In the genomic region with DNA sequence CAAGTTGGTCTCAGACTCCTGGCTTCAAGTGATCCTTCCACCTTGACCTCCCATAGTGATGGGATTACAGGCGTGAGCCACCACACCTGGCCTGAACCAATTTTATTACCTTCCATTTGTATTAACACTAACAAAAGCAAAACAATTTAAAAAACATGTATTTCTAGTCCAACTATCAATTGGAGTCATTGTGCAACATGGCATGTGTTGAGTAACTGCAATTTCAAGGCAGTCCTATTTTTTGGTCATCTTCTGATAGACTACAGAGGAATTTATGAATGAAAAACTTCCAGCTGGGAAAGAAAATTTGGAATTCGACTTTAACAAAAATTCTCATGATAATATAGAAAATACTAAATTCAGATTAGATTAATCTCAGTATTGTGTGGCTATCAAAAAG, we compare ENCODE assay signal across 25 cellular contexts. TPM values are rescaled to one million over a fixed set of nuclear protein-coding genes. Genes with fewer than 3 reads are reported as not detected.
A peak's percentile ranks its signal among the peaks of the same experiment; 100 is the strongest.
DNase-seq lines count a peak whose midpoint lies in the region; ATAC-seq and TF ChIP-seq lines count a peak whose summit lies in the region.
"Had no signal": no experiment of that assay in that cellular context is flagged by ENCODE, and none has a peak within 500 bp of the region (broad histone marks: within the 10 kb centered on the region; RNA-seq: fewer than 3 reads in every experiment).

No MANE protein-coding gene starts in this region.

- peaks cover 30% of the 10 kb centered on the region for H3K27me3 ChIP-seq in GM23248 (replicated peaks; ENCODE audit: insufficient read depth)
- peaks cover 0 to 3% (median 0%) of the 10 kb centered on the region in 3 donors for H3K27me3 ChIP-seq in psoas muscle (ENCODE audit: insufficient read depth in 3 of 3, low read length in 2 of 3)
- no peaks in the 10 kb centered on the region for H3K27me3 ChIP-seq in body of pancreas
- H3K27me3 ChIP-seq: BE2C had no signal

- 8 to 11% methylated on average over 2 of the region's 2 CpGs for WGBS in GM23248 (ENCODE audit: low coverage in 1 of 2, low lambda C conversion rate in 2 of 2, missing lambda C conversion rate in 2 of 2), 2 experiments
- WGBS in psoas muscle, 3 donors: 78 to 86% (median 86%) methylated on average over 2 of the region's 2 CpGs
- WGBS in body of pancreas, 2 donors: 61 to 67% methylated on average over 2 of the region's 2 CpGs

- no peaks in the 10 kb centered on the region for H3K36me3 ChIP-seq in GM23248 (ENCODE audit: low read depth)
- no peaks in the 10 kb centered on the region for H3K36me3 ChIP-seq in psoas muscle (ENCODE audit: insufficient read depth in 1 of 2, low read depth in 1 of 2)
- no peaks in the 10 kb centered on the region for H3K36me3 ChIP-seq in body of pancreas (replicated peaks in 1 of 2; ENCODE audit: insufficient read depth in 1 of 2, low read depth in 2 of 2)
- H3K36me3 ChIP-seq: BE2C had no signal

- peaks cover 8% of the 10 kb centered on the region for H3F3A ChIP-seq in GM23248 (ENCODE audit: insufficient read depth)

- TF ChIP-seq POLR2A in body of pancreas (IDR thresholded peaks at IDR 0.05): no peak

- H4K20me1 ChIP-seq in GM23248 (ENCODE audit: insufficient read depth): no peaks in the 10 kb centered on the region

- intact Hi-C loops in psoas muscle (cut with DNase I): no loop called here
- intact Hi-C loops in body of pancreas (cut with DNase I): no loop called here

- no peaks in the 10 kb centered on the region for H3K9me3 ChIP-seq in GM23248 (ENCODE audit: low read depth)
- H3K9me3 ChIP-seq in psoas muscle: no peaks in the 10 kb centered on the region
- no peaks in the 10 kb centered on the region for H3K9me3 ChIP-seq in body of pancreas
- H3K9me3 ChIP-seq: BE2C had no signal

- no peaks in the 10 kb centered on the region for H3K79me2 ChIP-seq in GM23248 (ENCODE audit: insufficient read depth)

- H3K9ac ChIP-seq in GM23248: no peak overlapping the region

- no peak overlapping the region for H3K4me3 ChIP-seq in GM23248
- H3K4me3 ChIP-seq in foreskin fibroblast (ENCODE audit: low read depth in 1 of 2, low read length in 2 of 2): no peak overlapping the region
- no peak overlapping the region for H3K4me3 ChIP-seq in psoas muscle
- no peak overlapping the region for H3K4me3 ChIP-seq in body of pancreas
- H3K4me3 ChIP-seq: GM12878 had no signal

- peaks cover 3% of the 10 kb centered on the region for H3K4me1 ChIP-seq in GM23248 (ENCODE audit: insufficient read depth)
- no peaks in the 10 kb centered on the region for H3K4me1 ChIP-seq in psoas muscle
- H3K4me1 ChIP-seq in body of pancreas: no peaks in the 10 kb centered on the region
- H3K4me1 ChIP-seq: BE2C had no signal

- DNase-seq in GM23248 (peak; percentile 9), amniotic epithelial cell (ENCODE audit: low read depth) (peak; percentile 20), fibroblast of gingiva (ENCODE audit: low read depth) (peak; percentile 27), foreskin fibroblast (peak; percentile 22 to 66), psoas muscle (no peak), body of pancreas (no peak)
- DNase-seq: BE2C; C1 segment of cervical spinal cord; CD4-positive, CD25-positive, alpha-beta regulatory T cell; CD8-positive, alpha-beta memory T cell; COR-L47; DMS 273 treated with DMSO at 0.1 percent for 48 hours; DMS53; DND-41; EL; GOT3; H7; HFFc6 had no signal

- H2AFZ ChIP-seq in GM23248: no peak overlapping the region

- in situ Hi-C loops in GM23248 (cut with MboI): no loop called here

- no peaks in the 10 kb centered on the region for H3K9me2 ChIP-seq in GM23248 (ENCODE audit: insufficient read depth)

- no peak overlapping the region for H3K4me2 ChIP-seq in GM23248 (ENCODE audit: unreplicated experiment)

- H3K27ac ChIP-seq in GM23248 (no peak overlapping the region), psoas muscle (no peak overlapping the region), body of pancreas (no peak overlapping the region)

- ATAC-seq in psoas muscle (no peak), GM19397 (IDR thresholded peaks at IDR 0.05; ENCODE audit: unreplicated experiment) (no peak), body of pancreas (no peak), GM18517 (IDR thresholded peaks at IDR 0.05; ENCODE audit: unreplicated experiment) (no peak)
- ATAC-seq: GM12878, HCT116 had no signal

- TF ChIP-seq CTCF in foreskin fibroblast (IDR thresholded peaks at IDR 0.05; ENCODE audit: low read depth, low read length) (no peak), psoas muscle (IDR thresholded peaks at IDR 0.05) (no peak), body of pancreas (IDR thresholded peaks at IDR 0.05) (no peak)

RNA-seq across cellular contexts. Expression of gene SPTSSB, which starts 16.8 kb away (rescaled TPM):
- not detected in 2 replicates for total RNA-seq in GM23248 (2014; rRNA removed; shearing (Covaris generic))
- polyA plus RNA-seq in GM23248 (2016; fragmentation: Nextera tagmentation; extraction: Ambion mirVana) (not detected in 2 replicates), psoas muscle (under 1 TPM; 0.03 to 0.21 (median 0.04) TPM)
- total RNA-seq in psoas muscle (1 to 10 TPM in 1 of 4 donors, not detected in 3; 1.2 TPM), body of pancreas (1 to 10 TPM in 1 of 2 donors, not detected in 1; 3.4 TPM)
- total RNA-seq: A172; CD4-positive, CD25-positive, alpha-beta regulatory T cell; CD8-positive, alpha-beta memory T cell; G401; HFFc6 had no signal
- polyA plus RNA-seq: IgD-negative memory B cell had no signal

Comparison
In these comparisons a context has a peak if more than half of its experiments do, and no peak if none do; other contexts are left out.
1. DNase-seq: peak in GM23248 (single experiment), amniotic epithelial cell (single experiment), fibroblast of gingiva (single experiment) and foreskin fibroblast (2 of 2); none in psoas muscle (0 of 2) and body of pancreas (0 of 4).